18 cellular contexts compared by ENCODE assay signal in the genomic region with DNA sequence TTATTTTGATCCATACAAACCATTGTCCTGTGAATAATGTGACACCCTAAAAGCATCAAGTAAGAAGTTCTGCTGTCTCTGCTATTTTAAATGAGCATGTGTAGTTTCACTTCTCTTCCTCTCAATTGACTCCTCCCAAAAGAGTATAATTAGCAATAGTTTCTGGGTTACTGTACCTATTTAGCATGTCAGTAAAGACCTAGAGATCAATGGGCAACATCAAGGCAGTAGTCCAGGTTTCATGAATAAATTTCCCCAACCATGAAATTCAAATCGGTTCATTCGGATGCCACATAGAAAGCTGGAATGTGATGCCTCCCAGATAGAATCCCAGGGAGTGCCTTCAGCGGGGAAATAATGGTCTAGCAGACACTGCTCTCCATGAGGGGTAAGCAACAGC.
DNase-seq lines count a peak whose midpoint lies in the region; ATAC-seq lines count a peak whose summit lies in the region.
"Had no signal": no experiment of that assay in that cellular context is flagged by ENCODE, and none has a peak within 500 bp of the region (broad histone marks: within the 10 kb centered on the region; RNA-seq: fewer than 3 reads in every experiment).

No MANE protein-coding gene starts in this region.

- H3K9me3 ChIP-seq in SJCRH30 (replicated peaks): no peaks in the 10 kb centered on the region
- H3K9me3 ChIP-seq: MG63 had no signal

- H3K4me1 ChIP-seq in SJCRH30: peaks cover 30% of the 10 kb centered on the region

- peak overlapping the region; percentile 60 for H3K27ac ChIP-seq in SJCRH30
- H3K27ac ChIP-seq: RWPE1 had no signal

- DNase-seq in SJCRH30 (no peak), NCI-H2029 (lab: John Stamatoyannopoulos, UW) (no peak), DMS153 (lab: John Stamatoyannopoulos, UW) (no peak), ecto neural progenitor cell (ENCODE audit: low spot score) (no peak), SK-N-DZ (ENCODE audit: low spot score) (no peak)
- DNase-seq: activated CD8-positive, alpha-beta memory T cell treated with anti-CD3 and anti-CD28 coated beads for 24 hours; CD4-positive, CD25-positive, alpha-beta regulatory T cell; left ventricle myocardium superior; MG63; NCI-H82; stimulated activated naive B cell treated with anti-CD40 and anti-IgM and Interleukin-4, amounts not matched to agents 10 μg/mL and 1 μg/mL and 100 μg/mL, for 72 hours; T-helper 1 cell had no signal

- H3K4me3 ChIP-seq in SJCRH30: peak overlapping the region; percentile 9; the same call in 1 of the 2 replicates
- H3K4me3 ChIP-seq: MG63 had no signal

- H3K36me3 ChIP-seq in SJCRH30: no peaks in the 10 kb centered on the region
- H3K36me3 ChIP-seq: MG63 had no signal

- H3K27me3 ChIP-seq in SJCRH30: no peaks in the 10 kb centered on the region
- H3K27me3 ChIP-seq: MG63 had no signal

- ATAC-seq in GM18508 (IDR thresholded peaks at IDR 0.05; ENCODE audit: insufficient read depth, unreplicated experiment) (peak; percentile 65), GM21576 (IDR thresholded peaks at IDR 0.05; ENCODE audit: unreplicated experiment) (peak; percentile 71), HG03175 (IDR thresholded peaks at IDR 0.05; ENCODE audit: unreplicated experiment) (peak; percentile 66)
- ATAC-seq: activated T-helper 17 cell treated with anti-CD3 and anti-CD28 coated beads, Interleukin-2, amount 50 U/mL, for 72 hours; left ventricle myocardium superior; stimulated activated naive B cell treated with anti-CD40 and anti-IgM and Interleukin-4, amounts not matched to agents 10 μg/mL and 1 μg/mL and 100 μg/mL, for 72 hours; WTC11 had no signal
